Comparison of ENCODE assay signal across 1 cellular context in genomic region chr1:151135433-151136385, GRCh38.
TF ChIP-seq lines count a peak whose summit lies in the region.

No MANE protein-coding gene starts in this region.

TF ChIP-seq in GM23338, 12 proteins besides CTCF, POLR2A, EP300 and RAD21:
- no peak for TF ChIP-seq POLR2AphosphoS5 (IDR thresholded peaks at IDR 0.05; ENCODE audit: low read depth)
- no peak for TF ChIP-seq EZH2 (IDR thresholded peaks at IDR 0.05; ENCODE audit: low read depth, unreplicated experiment)
- no peak for TF ChIP-seq JUNB (IDR thresholded peaks at IDR 0.05; ENCODE audit: unreplicated experiment)
- TF ChIP-seq CREB1 (CRISPR knock-in tag; IDR thresholded peaks at IDR 0.05; ENCODE audit: low read depth): no peak
- TF ChIP-seq REST (IDR thresholded peaks at IDR 0.05; ENCODE audit: unreplicated experiment): no peak
- no peak for TF ChIP-seq STAT1 (IDR thresholded peaks at IDR 0.05; ENCODE audit: unreplicated experiment)
- TF ChIP-seq EZH2phosphoT487 (IDR thresholded peaks at IDR 0.05; ENCODE audit: unreplicated experiment): no peak
- TF ChIP-seq NANOG (IDR thresholded peaks at IDR 0.05; ENCODE audit: borderline replicate concordance): no peak
- TF ChIP-seq, protein P1, sequence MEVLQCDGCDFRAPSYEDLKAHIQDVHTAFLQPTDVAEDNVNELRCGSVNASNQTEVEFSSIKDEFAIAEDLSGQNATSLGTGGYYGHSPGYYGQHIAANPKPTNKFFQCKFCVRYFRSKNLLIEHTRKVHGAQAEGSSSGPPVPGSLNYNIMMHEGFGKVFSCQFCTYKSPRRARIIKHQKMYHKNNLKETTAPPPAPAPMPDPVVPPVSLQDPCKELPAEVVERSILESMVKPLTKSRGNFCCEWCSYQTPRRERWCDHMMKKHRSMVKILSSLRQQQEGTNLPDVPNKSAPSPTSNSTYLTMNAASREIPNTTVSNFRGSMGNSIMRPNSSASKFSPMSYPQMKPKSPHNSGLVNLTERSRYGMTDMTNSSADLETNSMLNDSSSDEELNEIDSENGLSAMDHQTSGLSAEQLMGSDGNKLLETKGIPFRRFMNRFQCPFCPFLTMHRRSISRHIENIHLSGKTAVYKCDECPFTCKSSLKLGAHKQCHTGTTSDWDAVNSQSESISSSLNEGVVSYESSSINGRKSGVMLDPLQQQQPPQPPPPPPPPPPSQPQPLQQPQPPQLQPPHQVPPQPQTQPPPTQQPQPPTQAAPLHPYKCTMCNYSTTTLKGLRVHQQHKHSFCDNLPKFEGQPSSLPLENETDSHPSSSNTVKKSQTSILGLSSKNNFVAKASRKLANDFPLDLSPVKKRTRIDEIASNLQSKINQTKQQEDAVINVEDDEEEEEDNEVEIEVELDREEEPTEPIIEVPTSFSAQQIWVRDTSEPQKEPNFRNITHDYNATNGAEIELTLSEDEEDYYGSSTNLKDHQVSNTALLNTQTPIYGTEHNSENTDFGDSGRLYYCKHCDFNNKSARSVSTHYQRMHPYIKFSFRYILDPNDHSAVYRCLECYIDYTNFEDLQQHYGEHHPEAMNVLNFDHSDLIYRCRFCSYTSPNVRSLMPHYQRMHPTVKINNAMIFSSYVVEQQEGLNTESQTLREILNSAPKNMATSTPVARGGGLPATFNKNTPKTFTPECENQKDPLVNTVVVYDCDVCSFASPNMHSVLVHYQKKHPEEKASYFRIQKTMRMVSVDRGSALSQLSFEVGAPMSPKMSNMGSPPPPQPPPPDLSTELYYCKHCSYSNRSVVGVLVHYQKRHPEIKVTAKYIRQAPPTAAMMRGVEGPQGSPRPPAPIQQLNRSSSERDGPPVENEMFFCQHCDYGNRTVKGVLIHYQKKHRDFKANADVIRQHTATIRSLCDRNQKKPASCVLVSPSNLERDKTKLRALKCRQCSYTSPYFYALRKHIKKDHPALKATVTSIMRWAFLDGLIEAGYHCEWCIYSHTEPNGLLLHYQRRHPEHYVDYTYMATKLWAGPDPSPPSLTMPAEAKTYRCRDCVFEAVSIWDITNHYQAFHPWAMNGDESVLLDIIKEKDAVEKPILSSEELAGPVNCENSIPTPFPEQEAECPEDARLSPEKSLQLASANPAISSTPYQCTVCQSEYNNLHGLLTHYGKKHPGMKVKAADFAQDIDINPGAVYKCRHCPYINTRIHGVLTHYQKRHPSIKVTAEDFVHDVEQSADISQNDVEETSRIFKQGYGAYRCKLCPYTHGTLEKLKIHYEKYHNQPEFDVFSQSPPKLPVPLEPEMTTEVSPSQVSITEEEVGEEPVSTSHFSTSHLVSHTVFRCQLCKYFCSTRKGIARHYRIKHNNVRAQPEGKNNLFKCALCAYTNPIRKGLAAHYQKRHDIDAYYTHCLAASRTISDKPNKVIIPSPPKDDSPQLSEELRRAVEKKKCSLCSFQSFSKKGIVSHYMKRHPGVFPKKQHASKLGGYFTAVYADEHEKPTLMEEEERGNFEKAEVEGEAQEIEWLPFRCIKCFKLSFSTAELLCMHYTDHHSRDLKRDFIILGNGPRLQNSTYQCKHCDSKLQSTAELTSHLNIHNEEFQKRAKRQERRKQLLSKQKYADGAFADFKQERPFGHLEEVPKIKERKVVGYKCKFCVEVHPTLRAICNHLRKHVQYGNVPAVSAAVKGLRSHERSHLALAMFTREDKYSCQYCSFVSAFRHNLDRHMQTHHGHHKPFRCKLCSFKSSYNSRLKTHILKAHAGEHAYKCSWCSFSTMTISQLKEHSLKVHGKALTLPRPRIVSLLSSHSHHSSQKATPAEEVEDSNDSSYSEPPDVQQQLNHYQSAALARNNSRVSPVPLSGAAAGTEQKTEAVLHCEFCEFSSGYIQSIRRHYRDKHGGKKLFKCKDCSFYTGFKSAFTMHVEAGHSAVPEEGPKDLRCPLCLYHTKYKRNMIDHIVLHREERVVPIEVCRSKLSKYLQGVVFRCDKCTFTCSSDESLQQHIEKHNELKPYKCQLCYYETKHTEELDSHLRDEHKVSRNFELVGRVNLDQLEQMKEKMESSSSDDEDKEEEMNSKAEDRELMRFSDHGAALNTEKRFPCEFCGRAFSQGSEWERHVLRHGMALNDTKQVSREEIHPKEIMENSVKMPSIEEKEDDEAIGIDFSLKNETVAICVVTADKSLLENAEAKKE (CRISPR knock-in tag; IDR thresholded peaks at IDR 0.05): no peak
- TF ChIP-seq ZNF331 (CRISPR knock-in tag; IDR thresholded peaks at IDR 0.05; ENCODE audit: low read depth): no peak
- no peak for TF ChIP-seq ETS1 (IDR thresholded peaks at IDR 0.05)
- TF ChIP-seq ZNF114 (CRISPR knock-in tag; IDR thresholded peaks at IDR 0.05): no peak
